14 cellular contexts compared by ENCODE assay signal in genomic region chr5:180093651-180094382, GRCh38. TPM values are rescaled to one million over a fixed set of nuclear protein-coding genes. Genes with fewer than 3 reads are reported as not detected.
DNase-seq lines count a peak whose midpoint lies in the region; ATAC-seq and TF ChIP-seq lines count a peak whose summit lies in the region.
"Had no signal": no experiment of that assay in that cellular context is flagged by ENCODE, and none has a peak within 500 bp of the region (broad histone marks: within the 10 kb centered on the region; RNA-seq: fewer than 3 reads in every experiment).

No MANE protein-coding gene starts in this region.

- DNase-seq in Right ventricle myocardium superior: no peak
- no peak for DNase-seq in right cardiac atrium
- DNase-seq in OCI-M2 (lab: John Stamatoyannopoulos, UW; ENCODE audit: unreplicated experiment): peak; percentile 41
- DNase-seq in heart left ventricle: peak in 2 of 5 donors; percentile 35 to 39
- peak; percentile 88 for DNase-seq in testis
- no peak for DNase-seq in foreskin melanocyte
- DNase-seq: activated effector memory CD4-positive, alpha-beta T cell treated with anti-CD3 and anti-CD28 coated beads, Interleukin-2, amount 50 U/mL, for 16 hours; NCI-H1694 treated with DMSO at 0.1 percent for 48 hours; stimulated activated naive CD4-positive, alpha-beta T cell treated with Interleukin-2 at 50 U/mL for 16 hours; T1000; uterus had no signal

- intact Hi-C loops in Right ventricle myocardium superior (cut with DNase I) (loop anchor here (5.0 kb wide), 1 partner anchor 107 kb away; no protein-coding TSS in a partner anchor), right cardiac atrium (cut with DNase I) (loop anchor here in 1 of 4 donors (10.0 kb wide), 1 partner anchor 109 kb away; no protein-coding TSS in a partner anchor), heart left ventricle (cut with DNase I) (loop anchor here in 4 of 10 donors (5.0 to 10.0 kb wide), 3 partner anchors 107 to 187 kb away; partner anchors contain the start of gene TBC1D9B (in 2 of the 4)), testis (cut with DNase I; ENCODE audit: low total_unique reads) (no loop called here)

- H3K27me3 ChIP-seq in right cardiac atrium (ENCODE audit: control insufficient read depth, insufficient read depth) (no peaks in the 10 kb centered on the region), heart left ventricle (no peaks in the 10 kb centered on the region), testis (no peaks in the 10 kb centered on the region)
- H3K27me3 ChIP-seq: uterus had no signal

- WGBS in right cardiac atrium: 60% methylated on average over 9 of the region's 9 CpGs
- 55 to 74% (median 66%) methylated on average over 8 to 9 of the region's 9 CpGs for WGBS in heart left ventricle, 4 donors
- 64 to 65% methylated on average over 9 of the region's 9 CpGs for WGBS in testis, 2 donors

- no peaks in the 10 kb centered on the region for H3K9me3 ChIP-seq in right cardiac atrium (ENCODE audit: control insufficient read depth, low read length)
- H3K9me3 ChIP-seq in heart left ventricle: no peaks in the 10 kb centered on the region
- no peaks in the 10 kb centered on the region for H3K9me3 ChIP-seq in testis
- H3K9me3 ChIP-seq: neutrophil, uterus had no signal

- TF ChIP-seq POLR2A in heart left ventricle (IDR thresholded peaks at IDR 0.05): no peak
- TF ChIP-seq POLR2A in testis (IDR thresholded peaks at IDR 0.05): no peak

- peaks cover 2% of the 10 kb centered on the region for H3K4me1 ChIP-seq in right cardiac atrium (ENCODE audit: control insufficient read depth, insufficient read depth, low read length)
- peaks cover 0 to 20% (median 5%) of the 10 kb centered on the region in 12 donors for H3K4me1 ChIP-seq in heart left ventricle
- H3K4me1 ChIP-seq in testis: peaks cover 6% of the 10 kb centered on the region
- H3K4me1 ChIP-seq: uterus had no signal

- H3K36me3 ChIP-seq in heart left ventricle (no peaks in the 10 kb centered on the region), testis (ENCODE audit: low read depth, missing control alignments) (no peaks in the 10 kb centered on the region)
- H3K36me3 ChIP-seq: neutrophil, uterus had no signal

- TF ChIP-seq CTCF in heart left ventricle (IDR thresholded peaks at IDR 0.05): no peak
- no peak for TF ChIP-seq CTCF in testis (IDR thresholded peaks at IDR 0.05)

- ATAC-seq in Right ventricle myocardium superior (ENCODE audit: poor library complexity) (peak; percentile 46), right cardiac atrium (no peak), heart left ventricle (peak in 3 of 4 donors; percentile 23 to 58 (median 50)), GM18858 (IDR thresholded peaks at IDR 0.05; ENCODE audit: unreplicated experiment) (no peak), GM21529 (IDR thresholded peaks at IDR 0.05; ENCODE audit: unreplicated experiment) (no peak)

- H3K27ac ChIP-seq in right cardiac atrium (ENCODE audit: low read length): no peak overlapping the region
- peak overlapping the region in 1 of 12 donors; percentile 79 for H3K27ac ChIP-seq in heart left ventricle
- H3K27ac ChIP-seq in testis: peak overlapping the region; percentile 52 to 74
- H3K27ac ChIP-seq: neutrophil, uterus had no signal

- no peak overlapping the region for H3K4me3 ChIP-seq in right cardiac atrium (ENCODE audit: low read length)
- no peak overlapping the region for H3K4me3 ChIP-seq in heart left ventricle
- H3K4me3 ChIP-seq in testis: no peak overlapping the region
- H3K4me3 ChIP-seq: uterus had no signal

RNA-seq across cellular contexts. Expression of gene RNF130, which starts 22.3 kb away (rescaled TPM):
- total RNA-seq in Right ventricle myocardium superior (49.8 TPM), right cardiac atrium (10 to 100 TPM; 42.7 to 51.6 (median 48.4) TPM), heart left ventricle (10 to 100 TPM; 34.4 to 76.2 (median 40.5) TPM), testis (10 to 100 TPM; 56.5 to 65.0 TPM)
- polyA plus RNA-seq in right cardiac atrium (40.8 TPM), heart left ventricle (10 to 100 TPM; 26.3 to 32.3 TPM), testis (ENCODE audit: insufficient read depth, low read depth, low replicate concordance) (44.3 TPM)

Comparison
In these comparisons a context has a peak if more than half of its experiments do, and no peak if none do; other contexts are left out.
1. ATAC-seq: peak in Right ventricle myocardium superior (single experiment) and heart left ventricle (3 of 4); none in right cardiac atrium (0 of 2), GM18858 (single experiment) and GM21529 (single experiment).
2. DNase-seq: peak in OCI-M2 (single experiment) and testis (single experiment); none in Right ventricle myocardium superior (single experiment), right cardiac atrium (0 of 3) and foreskin melanocyte (single experiment).